Comparison of ENCODE assay signal across 18 cellular contexts in genomic region chr19:54804571-54804970, GRCh38. TPM values are rescaled to one million over a fixed set of nuclear protein-coding genes. Genes with fewer than 3 reads are reported as not detected.
A peak's percentile ranks its signal among the peaks of the same experiment; 100 is the strongest.
DNase-seq lines count a peak whose midpoint lies in the region; ATAC-seq and TF ChIP-seq lines count a peak whose summit lies in the region.
"Had no signal": no experiment of that assay in that cellular context is flagged by ENCODE, and none has a peak within 500 bp of the region (broad histone marks: within the 10 kb centered on the region; RNA-seq: fewer than 3 reads in every experiment).

No MANE protein-coding gene starts in this region.

- H3K27me3 Mint-ChIP-seq in natural killer cell (ENCODE audit: low read depth in 2 of 2) (peaks cover 0 to under 1% of the 10 kb centered on the region in 2 donors), osteocyte (ENCODE audit: unreplicated experiment) (no peaks in the 10 kb centered on the region)

- no peak overlapping the region for H3K27ac ChIP-seq in esophagus muscularis mucosa (replicated peaks in 1 of 4)
- H3K27ac ChIP-seq: 22Rv1; A549; BLaER1 treated with 17β-estradiol and CSF1 and Interleukin-3, amounts not matched to agents 10 nM and 100 nM; C4-2B had no signal

- WGBS in esophagus muscularis mucosa = 91% methylated on average over 10 of the region's 10 CpGs

- H3K36me3 Mint-ChIP-seq in natural killer cell (no peaks in the 10 kb centered on the region), osteocyte (ENCODE audit: unreplicated experiment) (no peaks in the 10 kb centered on the region)
- H3K36me3 Mint-ChIP-seq: CD8-positive, alpha-beta T cell had no signal

- H3K36me3 ChIP-seq in esophagus muscularis mucosa = no peaks in the 10 kb centered on the region
- H3K36me3 ChIP-seq: BLaER1 treated with 17β-estradiol and CSF1 and Interleukin-3, amounts not matched to agents 10 nM and 100 nM had no signal

- peaks cover 0 to 3% (median 0%) of the 10 kb centered on the region in 4 donors for H3K9me3 ChIP-seq in esophagus muscularis mucosa
- H3K9me3 ChIP-seq: A549, Caco-2 had no signal

- peak; percentile 2 to 29 (median 8) for ATAC-seq in natural killer cell
- ATAC-seq: A549; CD8-positive, alpha-beta T cell had no signal

- TF ChIP-seq EP300 in esophagus muscularis mucosa (IDR thresholded peaks at IDR 0.05) = no peak

- H3K4me3 Mint-ChIP-seq in natural killer cell (peak overlapping the region; percentile 80), osteocyte (ENCODE audit: unreplicated experiment) (no peak overlapping the region)
- H3K4me3 Mint-ChIP-seq: B cell; CD4-positive, alpha-beta T cell; CD8-positive, alpha-beta T cell had no signal

- H3K9me3 Mint-ChIP-seq in natural killer cell = no peaks in the 10 kb centered on the region
- peaks cover 26% of the 10 kb centered on the region for H3K9me3 Mint-ChIP-seq in osteocyte (ENCODE audit: unreplicated experiment)

- H3K27me3 ChIP-seq in esophagus muscularis mucosa = peaks cover 0 to 30% (median 0%) of the 10 kb centered on the region in 4 donors
- H3K27me3 ChIP-seq: BLaER1 treated with 17β-estradiol and CSF1 and Interleukin-3, amounts not matched to agents 10 nM and 100 nM had no signal

- peak overlapping the region; percentile 84 to 86 for H3K27ac Mint-ChIP-seq in natural killer cell
- no peak overlapping the region for H3K27ac Mint-ChIP-seq in osteocyte (ENCODE audit: unreplicated experiment)
- H3K27ac Mint-ChIP-seq: B cell; CD4-positive, alpha-beta T cell; CD8-positive, alpha-beta T cell had no signal

- H3K4me3 ChIP-seq in esophagus muscularis mucosa = no peak overlapping the region
- H3K4me3 ChIP-seq: A549; BLaER1 treated with 17β-estradiol and CSF1 and Interleukin-3, amounts not matched to agents 10 nM and 100 nM had no signal

- H3K4me1 ChIP-seq in esophagus muscularis mucosa = no peaks in the 10 kb centered on the region
- H3K4me1 ChIP-seq: A549, Caco-2 had no signal

- no peak for TF ChIP-seq CTCF in esophagus muscularis mucosa (IDR thresholded peaks at IDR 0.05)
- TF ChIP-seq CTCF in natural killer cell (IDR thresholded peaks at IDR 0.05) = no peak
- no peak for TF ChIP-seq CTCF in osteocyte (IDR thresholded peaks at IDR 0.05)

- TF ChIP-seq POLR2A in esophagus muscularis mucosa (IDR thresholded peaks at IDR 0.05; ENCODE audit: low read depth) = no peak

- intact Hi-C loops in esophagus muscularis mucosa (cut with DNase I) = no loop called here
- intact Hi-C loops in natural killer cell (cut with micrococcal nuclease) = loop anchor here (5.0 to 10.0 kb wide), 2 partner anchors 103 to 110 kb away; partner anchors contain the start of gene NCR1

- peak; percentile 5 for DNase-seq in esophagus muscularis mucosa (ENCODE audit: extremely low spot score)
- DNase-seq in natural killer cell = no peak
- peak; percentile 79 for DNase-seq in osteocyte (ENCODE audit: extremely low spot score, unreplicated experiment)
- no peak for DNase-seq in NCI-H774 (lab: John Stamatoyannopoulos, UW)
- DNase-seq in activated naive CD4-positive, alpha-beta T cell treated with Interleukin-2 at 50 U/mL for 16 hours = no peak
- DNase-seq: AML-193; Caco-2; Calu3; CD4-positive, alpha-beta T cell; CD8-positive, alpha-beta T cell; DMS79 treated with DMSO at 0.1 percent for 48 hours; GF-D8 had no signal

- H3K4me1 Mint-ChIP-seq in natural killer cell (peaks cover 53 to 57% of the 10 kb centered on the region in 2 donors), osteocyte (ENCODE audit: unreplicated experiment) (no peaks in the 10 kb centered on the region)
- H3K4me1 Mint-ChIP-seq: B cell had no signal

RNA-seq across cellular contexts. Expression of gene KIR2DL4, which starts 1.2 kb away (rescaled TPM):
- total RNA-seq in esophagus muscularis mucosa (not detected), natural killer cell (10 to 100 TPM in 1 of 3 donors, 1 to 10 TPM in 2; 7.1 to 14.5 (median 7.3) TPM), osteocyte (not detected in 2 replicates)
- total RNA-seq: A172; B cell; Caco-2; Calu3; CD4-positive, alpha-beta T cell; CD8-positive, alpha-beta T cell had no signal

RNA-seq across cellular contexts. Expression of gene KIR3DL1, which starts 11.7 kb away (rescaled TPM):
- not detected for total RNA-seq in esophagus muscularis mucosa
- total RNA-seq in natural killer cell = 10 to 100 TPM; 34.7 to 97.1 (median 41.2) TPM
- not detected in 2 replicates for total RNA-seq in osteocyte
- total RNA-seq: A172; B cell; Caco-2; Calu3; CD4-positive, alpha-beta T cell had no signal

RNA-seq across cellular contexts. Expression of gene KIR2DS4, which starts 27.9 kb away (rescaled TPM):
- total RNA-seq in esophagus muscularis mucosa = not detected
- total RNA-seq in natural killer cell = 100 to 1,000 TPM in 1 of 3 donors, 10 to 100 TPM in 2; 54.5 to 171 (median 56.4) TPM
- not detected in 2 replicates for total RNA-seq in osteocyte
- total RNA-seq: A172, B cell, Caco-2, Calu3 had no signal

RNA-seq across cellular contexts. Expression of gene KIR2DL1, which starts 35.0 kb away (rescaled TPM):
- total RNA-seq in esophagus muscularis mucosa (not detected), natural killer cell (10 to 100 TPM; 39.5 to 88.2 (median 70.8) TPM), osteocyte (not detected in 2 replicates)
- total RNA-seq: A172; B cell; Caco-2; Calu3; CD4-positive, alpha-beta T cell had no signal

RNA-seq across cellular contexts. Expression of gene KIR3DL2, which starts 45.7 kb away (rescaled TPM):
- not detected for total RNA-seq in esophagus muscularis mucosa
- total RNA-seq in natural killer cell = 10 to 100 TPM; 24.0 to 89.0 (median 65.1) TPM
- total RNA-seq in osteocyte = not detected in 2 replicates
- total RNA-seq: A172, Caco-2, Calu3 had no signal

Comparison
In these comparisons a context has a peak if more than half of its experiments do, and no peak if none do; other contexts are left out.
1. DNase-seq: peak in esophagus muscularis mucosa (single experiment) and osteocyte (single experiment); none in natural killer cell (single experiment), NCI-H774 (single experiment) and activated naive CD4-positive, alpha-beta T cell treated with Interleukin-2 at 50 U/mL for 16 hours (single experiment).
2. RNA of gene KIR3DL1, which starts 11.7 kb away (total RNA-seq): 34.7 to 97.1 TPM in natural killer cell; not detected in esophagus muscularis mucosa and not detected in osteocyte; every median in the first group is over 10 times any median in the second.
3. RNA of gene KIR2DS4, which starts 27.9 kb away (total RNA-seq): 54.5 to 171 TPM in natural killer cell; not detected in esophagus muscularis mucosa and not detected in osteocyte; every median in the first group is over 10 times any median in the second.